In the genomic region with DNA sequence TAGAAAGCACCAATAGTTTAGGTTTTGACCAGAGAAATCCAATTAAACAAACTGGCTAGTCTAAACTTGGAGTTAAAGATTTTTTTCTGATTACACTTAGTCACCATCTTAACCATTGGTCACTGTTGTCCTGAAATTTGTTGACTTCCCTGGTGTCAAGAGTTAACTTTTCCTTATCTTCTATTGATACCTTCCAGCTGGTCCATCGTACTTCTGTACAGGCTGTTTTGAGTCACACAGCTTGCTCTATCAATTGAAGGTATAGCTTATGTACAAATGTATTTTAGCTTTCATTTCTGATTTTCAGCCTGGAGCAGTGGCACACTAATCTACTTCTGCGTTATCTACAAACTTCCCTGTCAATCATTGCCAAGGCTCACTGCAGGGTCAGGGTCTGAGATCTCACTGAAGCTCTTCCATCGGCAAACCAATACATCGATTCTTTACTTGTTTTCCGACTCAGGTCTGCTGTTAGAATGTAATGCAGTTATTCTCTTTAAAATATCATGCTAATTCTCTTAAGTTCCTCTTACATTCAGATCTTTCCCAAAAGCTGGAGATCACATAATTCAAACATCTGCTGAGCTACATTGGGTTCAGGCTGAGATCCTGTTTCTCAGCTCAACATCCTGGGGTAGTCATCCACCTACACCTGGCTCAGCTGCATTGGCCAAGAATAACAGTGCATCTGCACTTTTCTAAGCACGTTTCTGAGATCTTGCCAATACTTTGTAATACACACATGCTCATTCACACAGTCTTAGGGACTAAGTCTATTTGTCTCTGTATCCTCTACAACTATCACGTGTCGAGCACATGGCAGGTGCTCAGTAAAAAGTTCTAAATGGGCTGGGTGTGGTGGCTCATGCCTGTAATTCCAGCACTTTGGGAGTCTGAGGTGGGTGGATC, we compare ENCODE assay signal across 16 cellular contexts.
"Had no signal": no experiment of that assay in that cellular context is flagged by ENCODE, and none has a peak within 500 bp of the region (broad histone marks: within the 10 kb centered on the region; RNA-seq: fewer than 3 reads in every experiment).

No MANE protein-coding gene starts in this region.

- H3K4me1 ChIP-seq: colonic mucosa had no signal

- H3K4me3 ChIP-seq: colonic mucosa, skin epidermis, testis had no signal

- ATAC-seq: activated CD8-positive, alpha-beta T cell treated with anti-CD3 and anti-CD28 coated beads for 36 hours; activated naive CD4-positive, alpha-beta T cell treated with anti-CD3 and anti-CD28 coated beads, Interleukin-2, amount 50 U/mL, for 72 hours; naive thymus-derived CD8-positive, alpha-beta T cell; stimulated activated naive CD8-positive, alpha-beta T cell treated with anti-CD3 and anti-CD28 coated beads, Interleukin-15, amount 100 ng/mL, for 72 hours; T-helper 17 cell had no signal

- H3K9me3 ChIP-seq: colonic mucosa, neutrophil, testis had no signal

- H3K27me3 ChIP-seq: colonic mucosa, neutrophil, testis had no signal

- H3K27ac ChIP-seq: colonic mucosa, neutrophil, skin epidermis, testis had no signal

- DNase-seq: activated CD4-positive, alpha-beta T cell treated with anti-CD3 and anti-CD28 coated beads for 48 hours; activated CD8-positive, alpha-beta T cell treated with anti-CD3 and anti-CD28 coated beads for 36 hours; activated effector memory CD4-positive, alpha-beta T cell treated with anti-CD3 and anti-CD28 coated beads, Interleukin-2, amount 50 U/mL, for 16 hours; activated T-cell treated with anti-CD3 and anti-CD28 coated beads, Interleukin-2, amount 50 U/mL, for 48 hours; amniotic stem cell; caudate nucleus; colonic mucosa; foreskin fibroblast; naive thymus-derived CD8-positive, alpha-beta T cell; posterior cingulate gyrus; stimulated activated naive CD8-positive, alpha-beta T cell treated with anti-CD3 and anti-CD28 coated beads, Interleukin-15, amount 100 ng/mL, for 72 hours; T-helper 17 cell; testis had no signal

- H3K36me3 ChIP-seq: colonic mucosa had no signal
